In the genomic region with DNA sequence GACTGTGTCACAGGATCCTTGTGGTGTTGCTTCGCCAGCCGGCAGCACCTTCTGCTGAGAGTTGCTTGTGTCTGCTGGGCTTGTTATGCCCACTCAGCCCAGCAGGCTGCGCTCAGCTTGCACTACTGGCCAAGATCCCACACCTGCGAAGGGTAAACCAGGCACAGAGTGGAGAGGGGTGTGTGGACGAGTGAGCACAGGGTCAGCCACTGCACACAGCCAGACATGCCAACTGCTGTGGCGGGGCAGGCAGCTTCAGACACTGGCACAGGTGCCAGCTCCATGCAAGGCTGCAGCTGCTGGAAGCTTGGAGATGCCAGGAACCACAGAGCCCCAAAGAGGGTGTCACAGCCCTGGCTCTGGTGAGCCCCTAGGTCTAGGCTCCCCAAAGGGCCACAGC, we compare ENCODE assay signal across 9 cellular contexts.
DNase-seq lines count a peak whose midpoint lies in the region; ATAC-seq and TF ChIP-seq lines count a peak whose summit lies in the region.
"Had no signal": no experiment of that assay in that cellular context is flagged by ENCODE, and none has a peak within 500 bp of the region (broad histone marks: within the 10 kb centered on the region; RNA-seq: fewer than 3 reads in every experiment).

No MANE protein-coding gene starts in this region.

- no peaks in the 10 kb centered on the region for H3K27me3 Mint-ChIP-seq in endothelial cell (ENCODE audit: unreplicated experiment)

- H3K4me3 Mint-ChIP-seq in endothelial cell (ENCODE audit: unreplicated experiment), result no peak overlapping the region

- no peak overlapping the region for H3K27ac Mint-ChIP-seq in endothelial cell (ENCODE audit: unreplicated experiment)

- no peaks in the 10 kb centered on the region for H3K9me3 Mint-ChIP-seq in endothelial cell (ENCODE audit: unreplicated experiment)

- peak; percentile 65 for TF ChIP-seq CTCF in endothelial cell (IDR thresholded peaks at IDR 0.05; ENCODE audit: unreplicated experiment)

- no peaks in the 10 kb centered on the region for H3K36me3 Mint-ChIP-seq in endothelial cell (ENCODE audit: low read depth, unreplicated experiment)

- H3K4me1 Mint-ChIP-seq in endothelial cell (ENCODE audit: unreplicated experiment), result peaks cover 2% of the 10 kb centered on the region

- DNase-seq in DMS 273 (lab: John Stamatoyannopoulos, UW; ENCODE audit: unreplicated experiment), result peak; percentile 31
- DNase-seq in DMS 273 treated with DMSO at 0.1 percent for 48 hours (lab: John Stamatoyannopoulos, UW), result no peak
- peak; percentile 2 for DNase-seq in NCI-H526 treated with DMSO at 0.1 percent for 48 hours (lab: John Stamatoyannopoulos, UW)
- peak; percentile 45 for DNase-seq in endothelial cell (ENCODE audit: low spot score)
- DNase-seq in stimulated activated naive CD8-positive, alpha-beta T cell treated with anti-CD3 and anti-CD28 coated beads, Interleukin-15, Interleukin-2, amounts not matched to agents 100 U/mL and 50 U/mL, for 24 hours, result no peak
- no peak for DNase-seq in activated effector memory CD4-positive, alpha-beta T cell treated with Interleukin-2 at 50 U/mL for 16 hours
- no peak for DNase-seq in Ammon's horn (ENCODE audit: low spot score)
- DNase-seq: activated naive CD4-positive, alpha-beta T cell treated with Interleukin-2 at 50 U/mL for 16 hours had no signal

- ATAC-seq in stimulated activated naive CD8-positive, alpha-beta T cell treated with anti-CD3 and anti-CD28 coated beads, Interleukin-15, Interleukin-2, amounts not matched to agents 100 U/mL and 50 U/mL, for 24 hours, result peak; percentile 23
- no peak for ATAC-seq in HG03135 (IDR thresholded peaks at IDR 0.05; ENCODE audit: unreplicated experiment)

Comparison
In these comparisons a context has a peak if more than half of its experiments do, and no peak if none do; other contexts are left out.
1. DNase-seq: peak in DMS 273 (single experiment), NCI-H526 treated with DMSO at 0.1 percent for 48 hours (single experiment) and endothelial cell (single experiment); none in DMS 273 treated with DMSO at 0.1 percent for 48 hours (single experiment), stimulated activated naive CD8-positive, alpha-beta T cell treated with anti-CD3 and anti-CD28 coated beads, Interleukin-15, Interleukin-2, amounts not matched to agents 100 U/mL and 50 U/mL, for 24 hours (single experiment), activated effector memory CD4-positive, alpha-beta T cell treated with Interleukin-2 at 50 U/mL for 16 hours (single experiment) and Ammon's horn (single experiment).